Comparison of ENCODE assay signal across 8 cellular contexts in genomic region chr13:22915442-22916082, GRCh38.
DNase-seq lines count a peak whose midpoint lies in the region; ATAC-seq and TF ChIP-seq lines count a peak whose summit lies in the region.

No MANE protein-coding gene starts in this region.

- H3K4me1 ChIP-seq in left lung, result no peaks in the 10 kb centered on the region
- H3K4me1 ChIP-seq in stomach smooth muscle (ENCODE audit: control insufficient read depth, insufficient read depth, low read length), result no peaks in the 10 kb centered on the region

- H3K36me3 ChIP-seq in left lung (no peaks in the 10 kb centered on the region), stomach smooth muscle (ENCODE audit: control insufficient read depth in 2 of 2, insufficient read depth in 2 of 2, low read length in 2 of 2) (no peaks in the 10 kb centered on the region)

- H3K9ac ChIP-seq in stomach smooth muscle (ENCODE audit: low read length in 2 of 2), result peak overlapping the region in 1 of 2 donors; percentile 33

- TF ChIP-seq CTCF in coronary artery (IDR thresholded peaks at IDR 0.05), result no peak
- TF ChIP-seq CTCF in left lung (IDR thresholded peaks at IDR 0.05), result no peak

- H3K9me3 ChIP-seq in left lung (no peaks in the 10 kb centered on the region), stomach smooth muscle (ENCODE audit: control insufficient read depth in 2 of 2, low read length in 2 of 2) (no peaks in the 10 kb centered on the region)

- H3K4me3 ChIP-seq in coronary artery (peak overlapping the region; percentile 89), left lung (peak overlapping the region; percentile 44 to 56), stomach smooth muscle (ENCODE audit: low read length in 2 of 2) (peak overlapping the region; percentile 66 to 79)

- H3K27ac ChIP-seq in coronary artery, result no peak overlapping the region
- H3K27ac ChIP-seq in left lung, result no peak overlapping the region
- no peak overlapping the region for H3K27ac ChIP-seq in stomach smooth muscle (ENCODE audit: low read length)

- H3K27me3 ChIP-seq in left lung (peaks cover 0 to 25% of the 10 kb centered on the region in 2 donors), stomach smooth muscle (ENCODE audit: control insufficient read depth in 1 of 2, insufficient read depth in 2 of 2, low read length in 2 of 2) (peaks cover 0 to 2% of the 10 kb centered on the region in 2 donors)

- intact Hi-C loops in left lung (cut with DNase I), result no loop called here

- peak; percentile 16 for DNase-seq in DMS79 treated with DMSO at 0.1 percent for 48 hours (lab: John Stamatoyannopoulos, UW)
- DNase-seq in H4 (ENCODE audit: low spot score), result peak; percentile 19
- peak; percentile 24 for DNase-seq in NCI-H69 (lab: John Stamatoyannopoulos, UW)
- no peak for DNase-seq in coronary artery (ENCODE audit: low spot score)
- DNase-seq in left lung, result peak in 1 of 2 donors; percentile 86
- DNase-seq in epidermal melanocyte (ENCODE audit: insufficient read length, low spot score), result no peak

- ATAC-seq in left lung, result peak; percentile 96
- no peak for ATAC-seq in GM18520 (IDR thresholded peaks at IDR 0.05; ENCODE audit: unreplicated experiment)

Comparison
In these comparisons a context has a peak if more than half of its experiments do, and no peak if none do; other contexts are left out.
1. DNase-seq: peak in DMS79 treated with DMSO at 0.1 percent for 48 hours (single experiment), H4 (single experiment) and NCI-H69 (single experiment); none in coronary artery (single experiment) and epidermal melanocyte (single experiment).
2. Peak in every context shown above with its lines, with median percentiles within 50 percentile points of each other: H3K4me3 ChIP-seq.